In genomic region chr7:29285451-29285807, GRCh38 we compare ENCODE assay signal across 9 cellular contexts.
DNase-seq lines count a peak whose midpoint lies in the region; ATAC-seq, FAIRE-seq and TF ChIP-seq lines count a peak whose summit lies in the region.
"Had no signal": no experiment of that assay in that cellular context is flagged by ENCODE, and none has a peak within 500 bp of the region (broad histone marks: within the 10 kb centered on the region; RNA-seq: fewer than 3 reads in every experiment).

No MANE protein-coding gene starts in this region.

- no peak for TF ChIP-seq EP300 in tibial nerve (IDR thresholded peaks at IDR 0.05)

- BruUV-seq in Calu3 (replicated peaks; lab: Mats Ljungman, UMichigan) = no TSS peak

- DNase-seq in Calu3 (peak; percentile 74), LHCN-M2 (ENCODE audit: low read depth) (peak; percentile 97), mucosa of descending colon (no peak), tibial nerve (ENCODE audit: low spot score in 2 of 2) (no peak), GM12892 (ENCODE audit: insufficient read length) (no peak), sciatic nerve (ENCODE audit: low spot score) (no peak)
- DNase-seq in activated CD8-positive, alpha-beta memory T cell treated with anti-CD3 and anti-CD28 coated beads for 24 hours = peak; percentile 68

- no peaks in the 10 kb centered on the region for H3K9me3 Mint-ChIP-seq in Calu3 (ENCODE audit: low read depth, unreplicated experiment)

- no peaks in the 10 kb centered on the region for H3K27me3 ChIP-seq in tibial nerve

- H3K4me1 ChIP-seq in mucosa of descending colon (ENCODE audit: low read depth) (no peaks in the 10 kb centered on the region), tibial nerve (no peaks in the 10 kb centered on the region)

- intact Hi-C loops in Calu3 (cut with micrococcal nuclease; ENCODE audit: unreplicated experiment) (loop anchor here (2.0 kb wide), 1 partner anchor 29 kb away; no protein-coding TSS in a partner anchor), mucosa of descending colon (cut with DNase I, micrococcal nuclease) (no loop called here), sciatic nerve (cut with DNase I) (no loop called here)

- no peaks in the 10 kb centered on the region for H3K36me3 Mint-ChIP-seq in Calu3 (ENCODE audit: insufficient read depth, unreplicated experiment)

- H3K4me3 Mint-ChIP-seq in Calu3 (ENCODE audit: low read depth, unreplicated experiment) = no peak overlapping the region

- 76 to 86% methylated on average over 4 of the region's 4 CpGs for WGBS in tibial nerve, 2 donors

- H3K27ac ChIP-seq in tibial nerve = no peak overlapping the region
- H3K27ac ChIP-seq: neutrophil had no signal

- H3K36me3 ChIP-seq in mucosa of descending colon (ENCODE audit: low read depth) = no peaks in the 10 kb centered on the region
- H3K36me3 ChIP-seq in tibial nerve = no peaks in the 10 kb centered on the region
- H3K36me3 ChIP-seq: neutrophil had no signal

- TF ChIP-seq POLR2A in tibial nerve (IDR thresholded peaks at IDR 0.05) (no peak), GM12892 (IDR thresholded peaks at IDR 0.05; ENCODE audit: low read depth, low read length) (no peak)

- H3K27ac Mint-ChIP-seq in Calu3 (ENCODE audit: unreplicated experiment) = peak overlapping the region; percentile 82

- CTCF ChIA-PET in Calu3 (lab: Charles Lee) = interaction anchor here (0.5 kb wide), 1 partner anchor 44 kb away, joined by 4 read pairs; no protein-coding TSS in a partner anchor

- ATAC-seq in GM21528 (IDR thresholded peaks at IDR 0.05; ENCODE audit: low FRiP score, unreplicated experiment) = peak; percentile 56
- peak; percentile 50 for ATAC-seq in mucosa of descending colon
- ATAC-seq in sciatic nerve = no peak

- H3K4me3 ChIP-seq in mucosa of descending colon = no peak overlapping the region
- H3K4me3 ChIP-seq in tibial nerve = no peak overlapping the region

- H3K4me1 Mint-ChIP-seq in Calu3 (ENCODE audit: low read depth, unreplicated experiment) = peaks cover 40% of the 10 kb centered on the region

- H3K9me3 ChIP-seq in mucosa of descending colon (no peaks in the 10 kb centered on the region), tibial nerve (no peaks in the 10 kb centered on the region)
- H3K9me3 ChIP-seq: neutrophil had no signal

- TF ChIP-seq CTCF in Calu3 (IDR thresholded peaks at IDR 0.05; ENCODE audit: unreplicated experiment) = no peak
- no peak for TF ChIP-seq CTCF in mucosa of descending colon (IDR thresholded peaks at IDR 0.05)
- TF ChIP-seq CTCF in tibial nerve (IDR thresholded peaks at IDR 0.05) = no peak

- H3K27me3 Mint-ChIP-seq in Calu3 (ENCODE audit: unreplicated experiment) = no peaks in the 10 kb centered on the region

- no peak for FAIRE-seq in GM12892 (lab: Jason Lieb, UNC)

Comparison
In these comparisons a context has a peak if more than half of its experiments do, and no peak if none do; other contexts are left out.
1. DNase-seq: peak in Calu3 (single experiment), LHCN-M2 (single experiment) and activated CD8-positive, alpha-beta memory T cell treated with anti-CD3 and anti-CD28 coated beads for 24 hours (single experiment); none in mucosa of descending colon (0 of 3), tibial nerve (0 of 2), GM12892 (single experiment) and sciatic nerve (single experiment).